ENCODE assay signal across 19 cellular contexts in genomic region chr2:33782395-33783239, GRCh38.
A peak's percentile ranks its signal among the peaks of the same experiment; 100 is the strongest.
DNase-seq lines count a peak whose midpoint lies in the region; ATAC-seq, FAIRE-seq and TF ChIP-seq lines count a peak whose summit lies in the region.
"Had no signal": no experiment of that assay in that cellular context is flagged by ENCODE, and none has a peak within 500 bp of the region (broad histone marks: within the 10 kb centered on the region; RNA-seq: fewer than 3 reads in every experiment).

No MANE protein-coding gene starts in this region.

- FAIRE-seq in astrocyte (lab: Jason Lieb, UNC), result no peak
- FAIRE-seq: frontal cortex had no signal

- no peak overlapping the region for H3K4me3 ChIP-seq in astrocyte (ENCODE audit: insufficient read depth, low read depth, low read length)
- no peak overlapping the region for H3K4me3 ChIP-seq in upper lobe of left lung
- H3K4me3 ChIP-seq: BLaER1, body of pancreas had no signal

- H3K4me1 ChIP-seq in astrocyte (ENCODE audit: insufficient read depth, low read length), result no peaks in the 10 kb centered on the region
- H3K4me1 ChIP-seq in upper lobe of left lung, result no peaks in the 10 kb centered on the region
- H3K4me1 ChIP-seq: body of pancreas had no signal

- no peaks in the 10 kb centered on the region for H4K20me1 ChIP-seq in astrocyte (ENCODE audit: insufficient read depth, low read length)
- H4K20me1 ChIP-seq: BLaER1 had no signal

- no peaks in the 10 kb centered on the region for H3K79me2 ChIP-seq in astrocyte (ENCODE audit: insufficient read depth, low read length)

- H3K4me1 Mint-ChIP-seq in astrocyte (ENCODE audit: low read depth, unreplicated experiment), result no peaks in the 10 kb centered on the region
- no peaks in the 10 kb centered on the region for H3K4me1 Mint-ChIP-seq in activated CD8-positive, alpha-beta memory T cell treated with anti-CD3 and anti-CD28 coated beads, Interleukin-2, amount 10 ng/mL, durations not matched to agents 7 days and 5 days
- H3K4me1 Mint-ChIP-seq: activated naive CD4-positive, alpha-beta T cell treated with anti-CD3 and anti-CD28 coated beads, Interleukin-2, amount 50 U/mL, for 24 hours had no signal

- no peak overlapping the region for H3K4me2 ChIP-seq in astrocyte (ENCODE audit: low read length)
- H3K4me2 ChIP-seq: BLaER1 had no signal

- no peak overlapping the region for H3K4me3 Mint-ChIP-seq in astrocyte (ENCODE audit: unreplicated experiment)
- no peak overlapping the region for H3K4me3 Mint-ChIP-seq in activated CD8-positive, alpha-beta memory T cell treated with anti-CD3 and anti-CD28 coated beads, Interleukin-2, amount 10 ng/mL, durations not matched to agents 7 days and 5 days
- H3K4me3 Mint-ChIP-seq: activated CD8-positive, alpha-beta T cell treated with anti-CD3 and anti-CD28 coated beads for 36 hours; activated naive CD4-positive, alpha-beta T cell treated with anti-CD3 and anti-CD28 coated beads, Interleukin-2, amount 50 U/mL, for 24 hours; T-helper 17 cell had no signal

- H3K27ac Mint-ChIP-seq in astrocyte (ENCODE audit: unreplicated experiment), result peak overlapping the region; percentile 53
- H3K27ac Mint-ChIP-seq in activated CD8-positive, alpha-beta memory T cell treated with anti-CD3 and anti-CD28 coated beads, Interleukin-2, amount 10 ng/mL, durations not matched to agents 7 days and 5 days, result no peak overlapping the region
- H3K27ac Mint-ChIP-seq: activated CD8-positive, alpha-beta T cell treated with anti-CD3 and anti-CD28 coated beads for 36 hours; activated naive CD4-positive, alpha-beta T cell treated with anti-CD3 and anti-CD28 coated beads, Interleukin-2, amount 50 U/mL, for 24 hours; T-helper 17 cell had no signal

- no peak for TF ChIP-seq EP300 in upper lobe of left lung (IDR thresholded peaks at IDR 0.05)

- peak; percentile 14 for TF ChIP-seq CTCF in GM12873 (IDR thresholded peaks at IDR 0.05; ENCODE audit: insufficient read depth, low read depth, low read length, missing control alignments)
- TF ChIP-seq CTCF in astrocyte (IDR thresholded peaks at IDR 0.05; ENCODE audit: insufficient read depth, low read depth, low read length), result no peak
- TF ChIP-seq CTCF in upper lobe of left lung (IDR thresholded peaks at IDR 0.05), result no peak

- CTCF ChIA-PET in activated CD8-positive, alpha-beta memory T cell treated with anti-CD3 and anti-CD28 coated beads, Interleukin-2, amount 10 ng/mL, durations not matched to agents 7 days and 5 days (lab: Charles Lee), result no interaction called here

- no peak for ATAC-seq in activated CD8-positive, alpha-beta memory T cell treated with anti-CD3 and anti-CD28 coated beads, Interleukin-2, amount 10 ng/mL, durations not matched to agents 7 days and 5 days
- no peak for ATAC-seq in upper lobe of left lung (ENCODE audit: low FRiP score in 2 of 2)
- ATAC-seq: activated CD8-positive, alpha-beta T cell treated with anti-CD3 and anti-CD28 coated beads for 36 hours; body of pancreas; T-helper 17 cell had no signal

- no peak overlapping the region for H3K27ac ChIP-seq in astrocyte (ENCODE audit: low read depth, low read length)
- no peak overlapping the region for H3K27ac ChIP-seq in upper lobe of left lung
- H3K27ac ChIP-seq: BLaER1, body of pancreas had no signal

- H3K9me3 Mint-ChIP-seq in astrocyte (ENCODE audit: unreplicated experiment), result no peaks in the 10 kb centered on the region
- no peaks in the 10 kb centered on the region for H3K9me3 Mint-ChIP-seq in activated CD8-positive, alpha-beta memory T cell treated with anti-CD3 and anti-CD28 coated beads, Interleukin-2, amount 10 ng/mL, durations not matched to agents 7 days and 5 days (ENCODE audit: low read depth)
- H3K9me3 Mint-ChIP-seq: activated CD8-positive, alpha-beta T cell treated with anti-CD3 and anti-CD28 coated beads for 36 hours; activated naive CD4-positive, alpha-beta T cell treated with anti-CD3 and anti-CD28 coated beads, Interleukin-2, amount 50 U/mL, for 24 hours had no signal

- no peak overlapping the region for H2AFZ ChIP-seq in astrocyte (ENCODE audit: low read depth, low read length)

- TF ChIP-seq POLR2A in upper lobe of left lung (IDR thresholded peaks at IDR 0.05), result no peak

- no peaks in the 10 kb centered on the region for H3K9me3 ChIP-seq in astrocyte (ENCODE audit: insufficient read depth, low read depth, low read length)
- H3K9me3 ChIP-seq in upper lobe of left lung, result no peaks in the 10 kb centered on the region
- H3K9me3 ChIP-seq: BLaER1, body of pancreas had no signal

- no peaks in the 10 kb centered on the region for H3K27me3 Mint-ChIP-seq in astrocyte (ENCODE audit: low read depth, unreplicated experiment)
- H3K27me3 Mint-ChIP-seq in activated CD8-positive, alpha-beta memory T cell treated with anti-CD3 and anti-CD28 coated beads, Interleukin-2, amount 10 ng/mL, durations not matched to agents 7 days and 5 days, result no peaks in the 10 kb centered on the region
- H3K27me3 Mint-ChIP-seq: activated naive CD4-positive, alpha-beta T cell treated with anti-CD3 and anti-CD28 coated beads, Interleukin-2, amount 50 U/mL, for 24 hours had no signal

- DNase-seq in MV-4-11 (lab: John Stamatoyannopoulos, UW), result peak; percentile 82
- DNase-seq in astrocyte (ENCODE audit: low read depth), result no peak
- DNase-seq in pons (ENCODE audit: low spot score), result peak; percentile 44
- DNase-seq in HK-2 (ENCODE audit: unreplicated experiment), result no peak
- DNase-seq in activated CD8-positive, alpha-beta memory T cell treated with anti-CD3 and anti-CD28 coated beads, Interleukin-2, amount 10 ng/mL, durations not matched to agents 7 days and 5 days, result no peak
- DNase-seq in upper lobe of left lung, result no peak
- DNase-seq: activated CD4-positive, CD25-positive, alpha-beta regulatory T cell; activated CD8-positive, alpha-beta T cell treated with anti-CD3 and anti-CD28 coated beads for 36 hours; activated T-cell treated with anti-CD3 and anti-CD28 coated beads, Interleukin-2, amount 50 U/mL, for 48 hours; body of pancreas; cortex of kidney; NCI-H146; NK-92 treated with Interleukin-12 subunit alpha and Interleukin-12 subunit beta, amount 100 ng/mL, for 24 hours; SHP77 treated with DMSO at 0.1 percent for 48 hours; T-helper 17 cell had no signal

- 78% methylated on average over 8 of the region's 8 CpGs for WGBS in upper lobe of left lung, 2 donors

- H3K36me3 ChIP-seq in astrocyte (ENCODE audit: insufficient read depth, low read length), result no peaks in the 10 kb centered on the region
- no peaks in the 10 kb centered on the region for H3K36me3 ChIP-seq in upper lobe of left lung
- H3K36me3 ChIP-seq: BLaER1 had no signal

- H3K9ac ChIP-seq in astrocyte (ENCODE audit: low read length), result no peak overlapping the region
- H3K9ac ChIP-seq: BLaER1 had no signal

- no peaks in the 10 kb centered on the region for H3K36me3 Mint-ChIP-seq in astrocyte (ENCODE audit: low read depth, unreplicated experiment)
- H3K36me3 Mint-ChIP-seq in activated CD8-positive, alpha-beta memory T cell treated with anti-CD3 and anti-CD28 coated beads, Interleukin-2, amount 10 ng/mL, durations not matched to agents 7 days and 5 days, result no peaks in the 10 kb centered on the region
- H3K36me3 Mint-ChIP-seq: activated naive CD4-positive, alpha-beta T cell treated with anti-CD3 and anti-CD28 coated beads, Interleukin-2, amount 50 U/mL, for 24 hours had no signal

- no peaks in the 10 kb centered on the region for H3K27me3 ChIP-seq in astrocyte (ENCODE audit: insufficient read depth, low read length)
- H3K27me3 ChIP-seq in upper lobe of left lung, result no peaks in the 10 kb centered on the region
- H3K27me3 ChIP-seq: BLaER1, body of pancreas had no signal

Comparison
In these comparisons a context has a peak if more than half of its experiments do, and no peak if none do; other contexts are left out.
1. DNase-seq: peak in MV-4-11 (single experiment) and pons (single experiment); none in astrocyte (single experiment), HK-2 (single experiment), activated CD8-positive, alpha-beta memory T cell treated with anti-CD3 and anti-CD28 coated beads, Interleukin-2, amount 10 ng/mL, durations not matched to agents 7 days and 5 days (single experiment) and upper lobe of left lung (0 of 2).